ENCODE assay signal across 8 cellular contexts in the genomic region with DNA sequence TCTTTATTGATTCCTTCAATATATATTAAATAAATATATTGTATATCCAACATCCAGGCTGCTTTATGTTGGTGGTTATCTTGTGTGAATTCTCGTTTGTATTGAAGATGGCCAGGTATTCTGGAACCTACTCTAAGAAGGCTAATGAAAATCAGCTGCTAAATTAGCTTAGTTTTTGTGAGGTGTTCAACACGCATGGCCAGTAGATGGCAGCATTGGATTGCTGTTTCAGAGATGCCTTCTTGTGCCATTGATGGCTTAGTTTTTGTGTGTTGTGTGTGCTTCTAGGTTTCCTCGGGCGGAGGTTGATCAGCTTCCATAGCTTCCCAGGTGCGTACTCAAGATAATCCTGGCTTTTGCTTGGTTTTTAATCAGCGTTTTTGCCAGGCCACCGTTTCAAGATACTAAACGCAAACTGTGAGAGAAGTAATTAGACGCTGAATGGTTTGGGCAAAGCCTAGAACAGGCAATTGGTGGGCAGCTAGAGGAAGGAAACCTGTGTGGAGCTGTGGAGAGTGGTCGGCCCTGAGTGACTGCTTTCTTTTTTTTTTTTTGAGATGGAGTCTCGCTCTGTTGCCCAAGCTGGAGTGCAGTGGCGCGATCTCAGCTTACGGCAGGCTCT.
A peak's percentile ranks its signal among the peaks of the same experiment; 100 is the strongest.
DNase-seq lines count a peak whose midpoint lies in the region; ATAC-seq lines count a peak whose summit lies in the region.

No MANE protein-coding gene starts in this region.

- ATAC-seq in GM19023 (IDR thresholded peaks at IDR 0.05; ENCODE audit: unreplicated experiment) (peak; percentile 70), HG03432 (IDR thresholded peaks at IDR 0.05; ENCODE audit: unreplicated experiment) (peak; percentile 87)

- DNase-seq in Ammon's horn (ENCODE audit: low spot score) (peak; percentile 93), NCI-H526 (lab: John Stamatoyannopoulos, UW) (peak; percentile 48 to 86), medulla oblongata (ENCODE audit: extremely low spot score) (peak; percentile 95)
- DNase-seq in activated CD4-positive, alpha-beta T cell treated with anti-CD3 and anti-CD28 coated beads, Interleukin-2, amount 50 U/mL, for 48 hours: peak; percentile 67 to 72
- DNase-seq in effector CD4-positive, alpha-beta T cell: peak; percentile 74
- DNase-seq in stimulated activated CD8-positive, alpha-beta memory T cell treated with anti-CD3 and anti-CD28 coated beads, Interleukin-15, amount 100 ng/mL, for 48 hours (ENCODE audit: low read depth in 2 of 2): peak; percentile 17 to 21

Comparison
In these comparisons a context has a peak if more than half of its experiments do, and no peak if none do; other contexts are left out.
1. Peak in every context shown above with its lines: DNase-seq and ATAC-seq.
2. DNase-seq: peak in every context shown above with its lines; median percentile 95 in medulla oblongata; 93 in Ammon's horn; 74 in effector CD4-positive, alpha-beta T cell; 70 in activated CD4-positive, alpha-beta T cell treated with anti-CD3 and anti-CD28 coated beads, Interleukin-2, amount 50 U/mL, for 48 hours; 67 in NCI-H526; 19 in stimulated activated CD8-positive, alpha-beta memory T cell treated with anti-CD3 and anti-CD28 coated beads, Interleukin-15, amount 100 ng/mL, for 48 hours.